17 cellular contexts compared by ENCODE assay signal in genomic region chr4:13920111-13920875, GRCh38.
DNase-seq lines count a peak whose midpoint lies in the region; ATAC-seq, FAIRE-seq and TF ChIP-seq lines count a peak whose summit lies in the region.
"Had no signal": no experiment of that assay in that cellular context is flagged by ENCODE, and none has a peak within 500 bp of the region (broad histone marks: within the 10 kb centered on the region; RNA-seq: fewer than 3 reads in every experiment).

No MANE protein-coding gene starts in this region.

- no peaks in the 10 kb centered on the region for H3K9me3 ChIP-seq in SJSA1 (replicated peaks)
- H3K9me3 ChIP-seq in fibroblast of lung (ENCODE audit: control insufficient read depth, insufficient read depth, low read depth, low read length): no peaks in the 10 kb centered on the region
- H3K9me3 ChIP-seq: BLaER1 treated with 17β-estradiol and CSF1 and Interleukin-3, amounts not matched to agents 10 nM and 100 nM had no signal

- peak overlapping the region; percentile 17; the same call in 1 of the 2 replicates for H3K27ac Mint-ChIP-seq in GM23338
- no peak overlapping the region for H3K27ac Mint-ChIP-seq in stimulated activated effector memory CD8-positive, alpha-beta T cell treated with anti-CD3 and anti-CD28 coated beads, Interleukin-12 subunit alpha, Interleukin-12 subunit beta, amount 100 ng/mL, for 72 hours
- H3K27ac Mint-ChIP-seq: activated T-helper 17 cell treated with anti-CD3 and anti-CD28 coated beads, Interleukin-2, amount 50 U/mL, for 72 hours; mesothelial cell of epicardium; T-helper 2 cell treated with Interferon-gamma antibody and Interleukin-4, amounts not matched to agents 5 μg/mL and 100 μg/mL, for 36 hours had no signal

- DNase-seq in GM23338 (ENCODE audit: low spot score) (no peak), SJSA1 (ENCODE audit: low read depth in 1 of 2, low spot score in 2 of 2) (peak in 1 of 2 experiments; percentile 38), fibroblast of lung (ENCODE audit: low read depth in 2 of 2) (peak in 1 of 2 donors; percentile 66), GM12891 (ENCODE audit: insufficient read length, low spot score) (no peak), Right ventricle myocardium superior (no peak), COR-L47 (lab: John Stamatoyannopoulos, UW) (no peak)
- no peak for DNase-seq in stimulated activated effector memory CD8-positive, alpha-beta T cell treated with anti-CD3 and anti-CD28 coated beads, Interleukin-12 subunit alpha, Interleukin-12 subunit beta, amount 100 ng/mL, for 72 hours (ENCODE audit: low spot score in 2 of 2)
- DNase-seq: activated CD4-positive, alpha-beta T cell treated with anti-CD3 and anti-CD28 coated beads, Interleukin-2, amount 50 U/mL, for 4 hours; NCI-H1417; NCI-H524 treated with DMSO at 0.1 percent for 48 hours; stimulated activated CD4-positive, alpha-beta T cell treated with anti-CD3 and anti-CD28 coated beads, Interleukin-2, amount 100 ng/mL, for 48 hours; stimulated activated naive CD4-positive, alpha-beta T cell had no signal

- intact Hi-C loops in Right ventricle myocardium superior (cut with DNase I): no loop called here

- H3K27ac ChIP-seq in GM23338 (ENCODE audit: low read depth): no peak overlapping the region
- H3K27ac ChIP-seq in SJSA1: peak overlapping the region; percentile 98
- peak overlapping the region; percentile 100 for H3K27ac ChIP-seq in fibroblast of lung (ENCODE audit: insufficient read depth, low read length)
- H3K27ac ChIP-seq in rectal smooth muscle tissue (ENCODE audit: low read depth, low read length): peak overlapping the region; percentile 84

- no peak for TF ChIP-seq POLR2A in GM12891 (IDR thresholded peaks at IDR 0.05; ENCODE audit: low read depth, low read length)

- H3K4me1 ChIP-seq in GM23338 (ENCODE audit: insufficient read depth) (no peaks in the 10 kb centered on the region), SJSA1 (replicated peaks) (peaks cover 44% of the 10 kb centered on the region), fibroblast of lung (ENCODE audit: control insufficient read depth, extremely low read depth, insufficient read depth, low read length) (peaks cover 32% of the 10 kb centered on the region), rectal smooth muscle tissue (ENCODE audit: control insufficient read depth, insufficient read depth, low read length) (peaks cover 13% of the 10 kb centered on the region)

- no peaks in the 10 kb centered on the region for H3K27me3 ChIP-seq in GM23338 (ENCODE audit: insufficient read depth)
- no peaks in the 10 kb centered on the region for H3K27me3 ChIP-seq in SJSA1 (replicated peaks)
- H3K27me3 ChIP-seq in fibroblast of lung (ENCODE audit: control insufficient read depth, insufficient read depth, low read length): no peaks in the 10 kb centered on the region
- H3K27me3 ChIP-seq in rectal smooth muscle tissue (ENCODE audit: control insufficient read depth, insufficient read depth, low read length): no peaks in the 10 kb centered on the region
- H3K27me3 ChIP-seq: BLaER1 treated with 17β-estradiol and CSF1 and Interleukin-3, amounts not matched to agents 10 nM and 100 nM had no signal

- H3K9ac ChIP-seq in fibroblast of lung (ENCODE audit: insufficient read depth, low read length): peak overlapping the region; percentile 48
- no peak overlapping the region for H3K9ac ChIP-seq in rectal smooth muscle tissue (ENCODE audit: low read length)
- H3K9ac ChIP-seq: BLaER1 treated with 17β-estradiol and CSF1 and Interleukin-3, amounts not matched to agents 10 nM and 100 nM had no signal

- H4K20me1 ChIP-seq in GM23338 (replicated peaks; ENCODE audit: insufficient read depth) (no peaks in the 10 kb centered on the region), fibroblast of lung (ENCODE audit: control insufficient read depth, extremely low read depth, insufficient read depth, low read length) (no peaks in the 10 kb centered on the region)
- H4K20me1 ChIP-seq: BLaER1 treated with 17β-estradiol and CSF1 and Interleukin-3, amounts not matched to agents 10 nM and 100 nM had no signal

- H3K9me3 Mint-ChIP-seq in GM23338: no peaks in the 10 kb centered on the region; the same call in 1 of the 3 replicates
- H3K9me3 Mint-ChIP-seq in stimulated activated effector memory CD8-positive, alpha-beta T cell treated with anti-CD3 and anti-CD28 coated beads, Interleukin-12 subunit alpha, Interleukin-12 subunit beta, amount 100 ng/mL, for 72 hours: peaks cover 4% of the 10 kb centered on the region
- H3K9me3 Mint-ChIP-seq: activated T-helper 17 cell treated with anti-CD3 and anti-CD28 coated beads, Interleukin-2, amount 50 U/mL, for 72 hours had no signal

- FAIRE-seq in GM12891 (lab: Jason Lieb, UNC): no peak

- H3K79me2 ChIP-seq in GM23338 (replicated peaks; ENCODE audit: insufficient read depth) (no peaks in the 10 kb centered on the region), fibroblast of lung (ENCODE audit: control insufficient read depth, insufficient read depth, low read length) (no peaks in the 10 kb centered on the region)

- peaks cover 15% of the 10 kb centered on the region for H3K4me1 Mint-ChIP-seq in GM23338
- H3K4me1 Mint-ChIP-seq in stimulated activated effector memory CD8-positive, alpha-beta T cell treated with anti-CD3 and anti-CD28 coated beads, Interleukin-12 subunit alpha, Interleukin-12 subunit beta, amount 100 ng/mL, for 72 hours: no peaks in the 10 kb centered on the region
- H3K4me1 Mint-ChIP-seq: activated T-helper 17 cell treated with anti-CD3 and anti-CD28 coated beads, Interleukin-2, amount 50 U/mL, for 72 hours had no signal

- no peak overlapping the region for H3K4me2 ChIP-seq in GM23338
- H3K4me2 ChIP-seq in fibroblast of lung (ENCODE audit: extremely low read depth, insufficient read depth, low read length): peak overlapping the region; percentile 42
- H3K4me2 ChIP-seq: BLaER1 treated with 17β-estradiol and CSF1 and Interleukin-3, amounts not matched to agents 10 nM and 100 nM had no signal

- no peak overlapping the region for H3K4me3 Mint-ChIP-seq in GM23338
- no peak overlapping the region for H3K4me3 Mint-ChIP-seq in stimulated activated effector memory CD8-positive, alpha-beta T cell treated with anti-CD3 and anti-CD28 coated beads, Interleukin-12 subunit alpha, Interleukin-12 subunit beta, amount 100 ng/mL, for 72 hours
- H3K4me3 Mint-ChIP-seq: activated T-helper 17 cell treated with anti-CD3 and anti-CD28 coated beads, Interleukin-2, amount 50 U/mL, for 72 hours; mesothelial cell of epicardium; T-helper 2 cell treated with Interferon-gamma antibody and Interleukin-4, amounts not matched to agents 5 μg/mL and 100 μg/mL, for 36 hours had no signal

- H3F3A ChIP-seq in GM23338 (replicated peaks; ENCODE audit: low read depth): no peaks in the 10 kb centered on the region

- ATAC-seq in GM23338: no peak
- no peak for ATAC-seq in Right ventricle myocardium superior (ENCODE audit: poor library complexity)
- ATAC-seq in stimulated activated effector memory CD8-positive, alpha-beta T cell treated with anti-CD3 and anti-CD28 coated beads, Interleukin-12 subunit alpha, Interleukin-12 subunit beta, amount 100 ng/mL, for 72 hours: no peak
- ATAC-seq: activated T-helper 17 cell treated with anti-CD3 and anti-CD28 coated beads, Interleukin-2, amount 50 U/mL, for 72 hours had no signal

- no peak overlapping the region; the same call in 1 of the 2 replicates for H2AFZ ChIP-seq in GM23338
- H2AFZ ChIP-seq in fibroblast of lung (ENCODE audit: low read length): no peak overlapping the region

- TF ChIP-seq CTCF in GM23338 (conservative IDR thresholded peaks at IDR 0.05; ENCODE audit: low read depth in 2 of 2) (no peak), fibroblast of lung (conservative IDR thresholded peaks at IDR 0.05 in 1 of 2, IDR thresholded peaks at IDR 0.05 in 1 of 2; ENCODE audit: low read depth in 1 of 2, low read length in 2 of 2) (no peak)

- H3K36me3 Mint-ChIP-seq in GM23338 (ENCODE audit: low read depth): no peaks in the 10 kb centered on the region
- H3K36me3 Mint-ChIP-seq in stimulated activated effector memory CD8-positive, alpha-beta T cell treated with anti-CD3 and anti-CD28 coated beads, Interleukin-12 subunit alpha, Interleukin-12 subunit beta, amount 100 ng/mL, for 72 hours: no peaks in the 10 kb centered on the region
- H3K36me3 Mint-ChIP-seq: mesothelial cell of epicardium had no signal

- H3K36me3 ChIP-seq in GM23338 (ENCODE audit: insufficient read depth) (no peaks in the 10 kb centered on the region), SJSA1 (no peaks in the 10 kb centered on the region), fibroblast of lung (ENCODE audit: control insufficient read depth, insufficient read depth, low read length) (no peaks in the 10 kb centered on the region), rectal smooth muscle tissue (ENCODE audit: control insufficient read depth, insufficient read depth, low read length) (no peaks in the 10 kb centered on the region)
- H3K36me3 ChIP-seq: BLaER1 treated with 17β-estradiol and CSF1 and Interleukin-3, amounts not matched to agents 10 nM and 100 nM had no signal

- H3K27me3 Mint-ChIP-seq in GM23338 (ENCODE audit: insufficient read depth, low read depth, poor library complexity): no peaks in the 10 kb centered on the region
- H3K27me3 Mint-ChIP-seq: activated T-helper 17 cell treated with anti-CD3 and anti-CD28 coated beads, Interleukin-2, amount 50 U/mL, for 72 hours had no signal

- H3K9me2 ChIP-seq in GM23338 (ENCODE audit: insufficient read depth): peaks cover 16% of the 10 kb centered on the region

- H3K4me3 ChIP-seq in GM23338: no peak overlapping the region
- no peak overlapping the region for H3K4me3 ChIP-seq in SJSA1
- H3K4me3 ChIP-seq in fibroblast of lung (replicated peaks in 1 of 4; ENCODE audit: control extremely low read depth in 1 of 4, insufficient read depth in 1 of 4, low read depth in 3 of 4, low read length in 4 of 4): no peak overlapping the region
- no peak overlapping the region for H3K4me3 ChIP-seq in rectal smooth muscle tissue (ENCODE audit: low read length)
- H3K4me3 ChIP-seq: BLaER1 treated with 17β-estradiol and CSF1 and Interleukin-3, amounts not matched to agents 10 nM and 100 nM had no signal

TF ChIP-seq in GM23338, 12 proteins besides CTCF, POLR2A, EP300 and RAD21 (continues in another document):
- TF ChIP-seq ZNF114 (CRISPR knock-in tag; IDR thresholded peaks at IDR 0.05) (no peak), NANOG (IDR thresholded peaks at IDR 0.05; ENCODE audit: borderline replicate concordance) (no peak), CREB1 (CRISPR knock-in tag; IDR thresholded peaks at IDR 0.05; ENCODE audit: low read depth) (no peak), EZH2phosphoT487 (IDR thresholded peaks at IDR 0.05; ENCODE audit: unreplicated experiment) (no peak)

TF ChIP-seq in GM12891, 5 proteins besides CTCF, POLR2A, EP300 and RAD21:
- no peak for TF ChIP-seq POU2F2 (IDR thresholded peaks at IDR 0.05; ENCODE audit: low read depth, low read length)
- TF ChIP-seq PAX5 (IDR thresholded peaks at IDR 0.05; ENCODE audit: insufficient read depth, low read length, severe bottlenecking): no peak
- TF ChIP-seq SPI1 (IDR thresholded peaks at IDR 0.05; ENCODE audit: low read depth, low read length): no peak
- no peak for TF ChIP-seq TAF1 (IDR thresholded peaks at IDR 0.05; ENCODE audit: low read depth, low read length)
- no peak for TF ChIP-seq POLR2AphosphoS5 (IDR thresholded peaks at IDR 0.05; ENCODE audit: low read depth, low read length)
